Comparison of ENCODE assay signal across 15 cellular contexts in the genomic region with DNA sequence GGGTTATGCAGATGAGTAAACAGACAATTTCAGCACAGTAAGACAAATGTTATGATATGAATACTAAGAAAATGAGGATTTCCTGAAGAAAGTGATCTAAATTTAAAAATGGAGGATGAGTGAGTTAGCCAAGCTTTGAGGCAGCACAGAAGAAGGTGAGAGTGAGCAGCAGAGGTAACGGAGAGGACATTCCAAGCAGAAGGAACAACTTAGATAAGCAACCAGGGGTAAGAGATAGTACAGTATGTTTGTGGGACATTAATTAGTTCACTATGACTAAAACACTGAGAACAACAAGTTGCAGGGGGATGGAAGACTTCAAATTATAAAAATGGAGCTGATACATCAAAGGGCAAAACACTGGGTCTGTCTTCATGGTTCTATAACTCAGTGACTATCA.
"Had no signal": no experiment of that assay in that cellular context is flagged by ENCODE, and none has a peak within 500 bp of the region (broad histone marks: within the 10 kb centered on the region; RNA-seq: fewer than 3 reads in every experiment).

No MANE protein-coding gene starts in this region.

- ATAC-seq: activated CD4-positive, alpha-beta T cell treated with anti-CD3 and anti-CD28 coated beads for 36 hours; gastrocnemius medialis had no signal

- H3K4me3 Mint-ChIP-seq: activated CD4-positive, alpha-beta T cell treated with anti-CD3 and anti-CD28 coated beads for 36 hours had no signal

- DNase-seq: activated CD4-positive, alpha-beta T cell treated with anti-CD3 and anti-CD28 coated beads for 36 hours; activated CD8-positive, alpha-beta memory T cell treated with anti-CD3 and anti-CD28 coated beads for 24 hours; activated gamma-delta T cell treated with Interleukin-2 at 50 U/mL for 16 hours; caudate nucleus; effector memory CD4-positive, alpha-beta T cell; gastrocnemius medialis; kidney; left ventricle myocardium inferior; mesendoderm; retina; SJCRH30; substantia nigra; SW 1271; upper lobe of left lung had no signal

- H3K27me3 Mint-ChIP-seq: activated CD4-positive, alpha-beta T cell treated with anti-CD3 and anti-CD28 coated beads for 36 hours had no signal

- H3K27ac ChIP-seq: gastrocnemius medialis, left ventricle myocardium inferior, SJCRH30, upper lobe of left lung, VCaP had no signal

- H3K27me3 ChIP-seq: gastrocnemius medialis, SJCRH30, upper lobe of left lung had no signal

- H3K9me3 ChIP-seq: gastrocnemius medialis, left ventricle myocardium inferior, SJCRH30, upper lobe of left lung had no signal

- H3K4me3 ChIP-seq: gastrocnemius medialis, left ventricle myocardium inferior, SJCRH30, upper lobe of left lung had no signal

- H3K4me1 ChIP-seq: gastrocnemius medialis, SJCRH30 had no signal
